1 cellular context compared by ENCODE assay signal in the genomic region with DNA sequence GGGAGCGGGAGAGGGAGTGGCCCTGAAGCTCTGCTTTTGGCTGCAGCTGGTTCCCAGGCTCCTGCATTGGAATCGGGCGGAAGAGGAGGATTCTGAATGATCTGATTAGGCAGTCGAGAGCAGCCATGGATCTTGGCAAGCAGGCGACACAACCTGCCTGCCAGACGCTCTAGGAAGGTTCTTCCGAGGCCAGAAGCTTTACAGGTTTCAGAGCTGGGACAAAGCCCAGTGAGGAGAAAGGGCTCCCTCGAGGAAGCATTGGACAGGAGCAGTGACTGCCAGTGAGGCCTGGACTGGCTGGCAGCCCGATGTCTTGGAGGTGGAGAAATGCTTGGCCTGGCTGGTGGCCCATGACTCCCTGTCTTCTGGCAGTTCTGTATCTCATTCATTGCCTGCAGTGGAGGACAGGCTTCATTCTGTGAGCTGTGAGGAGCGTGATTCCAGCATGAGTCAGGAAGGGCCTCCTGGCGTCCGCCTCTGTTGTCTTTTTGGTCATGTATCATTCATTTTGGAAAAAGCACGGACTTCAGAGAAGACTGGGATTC.
TF ChIP-seq lines count a peak whose summit lies in the region.

No MANE protein-coding gene starts in this region.

TF ChIP-seq in WTC11, 78 proteins besides CTCF, POLR2A, EP300 and RAD21 (continued from another document):
- TF ChIP-seq, protein P1, sequence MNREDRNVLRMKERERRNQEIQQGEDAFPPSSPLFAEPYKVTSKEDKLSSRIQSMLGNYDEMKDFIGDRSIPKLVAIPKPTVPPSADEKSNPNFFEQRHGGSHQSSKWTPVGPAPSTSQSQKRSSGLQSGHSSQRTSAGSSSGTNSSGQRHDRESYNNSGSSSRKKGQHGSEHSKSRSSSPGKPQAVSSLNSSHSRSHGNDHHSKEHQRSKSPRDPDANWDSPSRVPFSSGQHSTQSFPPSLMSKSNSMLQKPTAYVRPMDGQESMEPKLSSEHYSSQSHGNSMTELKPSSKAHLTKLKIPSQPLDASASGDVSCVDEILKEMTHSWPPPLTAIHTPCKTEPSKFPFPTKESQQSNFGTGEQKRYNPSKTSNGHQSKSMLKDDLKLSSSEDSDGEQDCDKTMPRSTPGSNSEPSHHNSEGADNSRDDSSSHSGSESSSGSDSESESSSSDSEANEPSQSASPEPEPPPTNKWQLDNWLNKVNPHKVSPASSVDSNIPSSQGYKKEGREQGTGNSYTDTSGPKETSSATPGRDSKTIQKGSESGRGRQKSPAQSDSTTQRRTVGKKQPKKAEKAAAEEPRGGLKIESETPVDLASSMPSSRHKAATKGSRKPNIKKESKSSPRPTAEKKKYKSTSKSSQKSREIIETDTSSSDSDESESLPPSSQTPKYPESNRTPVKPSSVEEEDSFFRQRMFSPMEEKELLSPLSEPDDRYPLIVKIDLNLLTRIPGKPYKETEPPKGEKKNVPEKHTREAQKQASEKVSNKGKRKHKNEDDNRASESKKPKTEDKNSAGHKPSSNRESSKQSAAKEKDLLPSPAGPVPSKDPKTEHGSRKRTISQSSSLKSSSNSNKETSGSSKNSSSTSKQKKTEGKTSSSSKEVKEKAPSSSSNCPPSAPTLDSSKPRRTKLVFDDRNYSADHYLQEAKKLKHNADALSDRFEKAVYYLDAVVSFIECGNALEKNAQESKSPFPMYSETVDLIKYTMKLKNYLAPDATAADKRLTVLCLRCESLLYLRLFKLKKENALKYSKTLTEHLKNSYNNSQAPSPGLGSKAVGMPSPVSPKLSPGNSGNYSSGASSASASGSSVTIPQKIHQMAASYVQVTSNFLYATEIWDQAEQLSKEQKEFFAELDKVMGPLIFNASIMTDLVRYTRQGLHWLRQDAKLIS (CRISPR knock-in tag; IDR thresholded peaks at IDR 0.05; ENCODE audit: borderline replicate concordance) = no peak
- TF ChIP-seq, protein P2, sequence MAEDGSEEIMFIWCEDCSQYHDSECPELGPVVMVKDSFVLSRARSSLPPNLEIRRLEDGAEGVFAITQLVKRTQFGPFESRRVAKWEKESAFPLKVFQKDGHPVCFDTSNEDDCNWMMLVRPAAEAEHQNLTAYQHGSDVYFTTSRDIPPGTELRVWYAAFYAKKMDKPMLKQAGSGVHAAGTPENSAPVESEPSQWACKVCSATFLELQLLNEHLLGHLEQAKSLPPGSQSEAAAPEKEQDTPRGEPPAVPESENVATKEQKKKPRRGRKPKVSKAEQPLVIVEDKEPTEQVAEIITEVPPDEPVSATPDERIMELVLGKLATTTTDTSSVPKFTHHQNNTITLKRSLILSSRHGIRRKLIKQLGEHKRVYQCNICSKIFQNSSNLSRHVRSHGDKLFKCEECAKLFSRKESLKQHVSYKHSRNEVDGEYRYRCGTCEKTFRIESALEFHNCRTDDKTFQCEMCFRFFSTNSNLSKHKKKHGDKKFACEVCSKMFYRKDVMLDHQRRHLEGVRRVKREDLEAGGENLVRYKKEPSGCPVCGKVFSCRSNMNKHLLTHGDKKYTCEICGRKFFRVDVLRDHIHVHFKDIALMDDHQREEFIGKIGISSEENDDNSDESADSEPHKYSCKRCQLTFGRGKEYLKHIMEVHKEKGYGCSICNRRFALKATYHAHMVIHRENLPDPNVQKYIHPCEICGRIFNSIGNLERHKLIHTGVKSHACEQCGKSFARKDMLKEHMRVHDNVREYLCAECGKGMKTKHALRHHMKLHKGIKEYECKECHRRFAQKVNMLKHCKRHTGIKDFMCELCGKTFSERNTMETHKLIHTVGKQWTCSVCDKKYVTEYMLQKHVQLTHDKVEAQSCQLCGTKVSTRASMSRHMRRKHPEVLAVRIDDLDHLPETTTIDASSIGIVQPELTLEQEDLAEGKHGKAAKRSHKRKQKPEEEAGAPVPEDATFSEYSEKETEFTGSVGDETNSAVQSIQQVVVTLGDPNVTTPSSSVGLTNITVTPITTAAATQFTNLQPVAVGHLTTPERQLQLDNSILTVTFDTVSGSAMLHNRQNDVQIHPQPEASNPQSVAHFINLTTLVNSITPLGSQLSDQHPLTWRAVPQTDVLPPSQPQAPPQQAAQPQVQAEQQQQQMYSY (CRISPR knock-in tag; IDR thresholded peaks at IDR 0.05) = no peak
- TF ChIP-seq, protein P3, sequence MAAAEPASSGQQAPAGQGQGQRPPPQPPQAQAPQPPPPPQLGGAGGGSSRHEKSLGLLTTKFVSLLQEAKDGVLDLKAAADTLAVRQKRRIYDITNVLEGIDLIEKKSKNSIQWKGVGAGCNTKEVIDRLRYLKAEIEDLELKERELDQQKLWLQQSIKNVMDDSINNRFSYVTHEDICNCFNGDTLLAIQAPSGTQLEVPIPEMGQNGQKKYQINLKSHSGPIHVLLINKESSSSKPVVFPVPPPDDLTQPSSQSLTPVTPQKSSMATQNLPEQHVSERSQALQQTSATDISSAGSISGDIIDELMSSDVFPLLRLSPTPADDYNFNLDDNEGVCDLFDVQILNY (CRISPR knock-in tag; IDR thresholded peaks at IDR 0.05) = no peak
